Comparison of ENCODE assay signal across 27 cellular contexts in the genomic region with DNA sequence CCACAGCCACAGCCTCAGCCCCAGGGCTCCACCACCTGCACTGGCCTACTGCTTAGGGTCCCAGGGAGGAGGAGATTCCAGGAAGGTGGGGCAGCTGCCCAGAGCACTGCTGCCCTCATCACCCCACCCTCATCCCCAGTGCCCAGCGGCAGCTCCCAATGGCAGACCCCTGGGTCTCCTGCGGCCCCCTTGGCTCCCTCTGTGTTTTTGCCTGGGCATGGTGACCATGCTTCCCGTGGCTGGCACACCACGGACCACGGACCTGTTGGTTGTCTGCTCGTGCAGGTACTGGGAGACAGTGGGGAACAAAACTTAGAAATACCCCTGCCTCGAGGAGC. TPM values are rescaled to one million over a fixed set of nuclear protein-coding genes. Genes with fewer than 3 reads are reported as not detected.
DNase-seq lines count a peak whose midpoint lies in the region; ATAC-seq and TF ChIP-seq lines count a peak whose summit lies in the region.
"Had no signal": no experiment of that assay in that cellular context is flagged by ENCODE, and none has a peak within 500 bp of the region (broad histone marks: within the 10 kb centered on the region; RNA-seq: fewer than 3 reads in every experiment).

No MANE protein-coding gene starts in this region.

- no peak for ATAC-seq in left cardiac atrium
- ATAC-seq: K562, PC-3 had no signal

- TF ChIP-seq CTCF in right atrium auricular region (IDR thresholded peaks at IDR 0.05) (no peak), liver (IDR thresholded peaks at IDR 0.05; ENCODE audit: low read depth, low read length, missing input control) (no peak), sigmoid colon (IDR thresholded peaks at IDR 0.05) (no peak), testis (IDR thresholded peaks at IDR 0.05) (no peak)

- H3K27me3 ChIP-seq in right atrium auricular region (no peaks in the 10 kb centered on the region), liver (ENCODE audit: control insufficient read depth in 4 of 4, insufficient read depth in 4 of 4, low read length in 3 of 4) (no peaks in the 10 kb centered on the region), sigmoid colon (peaks cover 8 to 34% (median 15%) of the 10 kb centered on the region in 3 donors), testis (no peaks in the 10 kb centered on the region)
- H3K27me3 ChIP-seq: SJCRH30 had no signal

- H3K9me3 ChIP-seq in right atrium auricular region (no peaks in the 10 kb centered on the region), liver (ENCODE audit: control insufficient read depth in 4 of 4, low read length in 3 of 4) (no peaks in the 10 kb centered on the region), sigmoid colon (no peaks in the 10 kb centered on the region), testis (no peaks in the 10 kb centered on the region)
- H3K9me3 ChIP-seq: BE2C, SJCRH30 had no signal

- DNase-seq in left cardiac atrium (peak; percentile 10), right atrium auricular region (ENCODE audit: low spot score) (no peak), sigmoid colon (peak; percentile 40), GDM1 (lab: John Stamatoyannopoulos, UW) (no peak), testis (no peak)
- DNase-seq in activated CD4-positive, alpha-beta T cell treated with anti-CD3 and anti-CD28 coated beads, Interleukin-2, amount 10 ng/mL, durations not matched to agents 24 days and 14 days, result no peak
- DNase-seq: 8988T; ACHN; BE2C; CD4-positive, CD25-positive, alpha-beta regulatory T cell; DMS153; DND-41; Kasumi-1; MV-4-11; NCI-H1105; NCI-H1436 treated with DMSO at 0.1 percent for 48 hours; NCI-H1930; NCI-H2107; NCI-H446; NCI-H524 treated with DMSO at 0.1 percent for 48 hours; NCI-H774; PC-3; SJCRH30 had no signal

- no peak overlapping the region for H3K9ac ChIP-seq in liver (ENCODE audit: low read depth in 1 of 2, low read length in 2 of 2)

- TF ChIP-seq EP300 in sigmoid colon (IDR thresholded peaks at IDR 0.05), result no peak

- no peak overlapping the region for H3K4me3 Mint-ChIP-seq in activated CD4-positive, alpha-beta T cell treated with anti-CD3 and anti-CD28 coated beads, Interleukin-2, amount 10 ng/mL, durations not matched to agents 24 days and 14 days
- H3K4me3 Mint-ChIP-seq: CD4-positive, CD25-positive, alpha-beta regulatory T cell had no signal

- H3K36me3 ChIP-seq in right atrium auricular region (no peaks in the 10 kb centered on the region), liver (ENCODE audit: control insufficient read depth in 4 of 4, insufficient read depth in 3 of 4, low read depth in 1 of 4, low read length in 3 of 4) (no peaks in the 10 kb centered on the region), sigmoid colon (no peaks in the 10 kb centered on the region), testis (ENCODE audit: low read depth, missing control alignments) (no peaks in the 10 kb centered on the region)
- H3K36me3 ChIP-seq: BE2C, SJCRH30 had no signal

- H3K4me3 ChIP-seq in right atrium auricular region (no peak overlapping the region), liver (ENCODE audit: low read depth in 1 of 3, low read length in 3 of 3) (no peak overlapping the region), sigmoid colon (no peak overlapping the region), testis (no peak overlapping the region)
- H3K4me3 ChIP-seq: K562, SJCRH30 had no signal

- H3K36me3 Mint-ChIP-seq in activated CD4-positive, alpha-beta T cell treated with anti-CD3 and anti-CD28 coated beads, Interleukin-2, amount 10 ng/mL, durations not matched to agents 24 days and 14 days (ENCODE audit: low read depth), result no peaks in the 10 kb centered on the region
- H3K36me3 Mint-ChIP-seq: CD4-positive, CD25-positive, alpha-beta regulatory T cell had no signal

- H3K27ac ChIP-seq in right atrium auricular region (no peak overlapping the region), liver (ENCODE audit: low read depth in 1 of 2, low read length in 2 of 2) (peak overlapping the region; percentile 94 to 96), sigmoid colon (no peak overlapping the region), testis (no peak overlapping the region)
- H3K27ac ChIP-seq: SJCRH30 had no signal

- TF ChIP-seq RAD21 in liver (IDR thresholded peaks at IDR 0.05), result no peak

- H3K4me1 Mint-ChIP-seq in activated CD4-positive, alpha-beta T cell treated with anti-CD3 and anti-CD28 coated beads, Interleukin-2, amount 10 ng/mL, durations not matched to agents 24 days and 14 days, result peaks cover 2% of the 10 kb centered on the region

- no peaks in the 10 kb centered on the region for H3K9me3 Mint-ChIP-seq in activated CD4-positive, alpha-beta T cell treated with anti-CD3 and anti-CD28 coated beads, Interleukin-2, amount 10 ng/mL, durations not matched to agents 24 days and 14 days

- no peak for TF ChIP-seq POLR2A in sigmoid colon (IDR thresholded peaks at IDR 0.05)
- no peak for TF ChIP-seq POLR2A in testis (IDR thresholded peaks at IDR 0.05)

- H3K4me1 ChIP-seq in right atrium auricular region (peaks cover 0 to 35% of the 10 kb centered on the region in 2 donors), liver (ENCODE audit: control insufficient read depth in 4 of 4, insufficient read depth in 4 of 4, low read length in 3 of 4) (peaks cover 18 to 89% (median 72%) of the 10 kb centered on the region in 4 donors), sigmoid colon (peaks cover 0 to 15% (median 13%) of the 10 kb centered on the region in 4 donors), testis (peaks cover 27% of the 10 kb centered on the region)
- H3K4me1 ChIP-seq: BE2C, SJCRH30 had no signal

- peaks cover 15% of the 10 kb centered on the region for H3K27me3 Mint-ChIP-seq in activated CD4-positive, alpha-beta T cell treated with anti-CD3 and anti-CD28 coated beads, Interleukin-2, amount 10 ng/mL, durations not matched to agents 24 days and 14 days

- WGBS in liver, result 91% methylated on average over 7 of the region's 7 CpGs
- 84 to 92% methylated on average over 7 of the region's 7 CpGs for WGBS in sigmoid colon, 2 donors
- 80 to 93% methylated on average over 7 of the region's 7 CpGs for WGBS in testis, 2 donors

- intact Hi-C loops in left cardiac atrium (cut with DNase I) (loop anchor here (10.0 kb wide), 2 partner anchors 928 to 1018 kb away; no protein-coding TSS in a partner anchor), sigmoid colon (cut with DNase I) (loop anchor here (10.0 kb wide), 2 partner anchors 128 to 1018 kb away; a partner anchor contains a TSS), testis (cut with DNase I; ENCODE audit: low total_unique reads) (no loop called here)
- intact Hi-C loops in activated CD4-positive, alpha-beta T cell treated with anti-CD3 and anti-CD28 coated beads, Interleukin-2, amount 10 ng/mL, durations not matched to agents 24 days and 14 days (cut with micrococcal nuclease), result no loop called here

- H3K27ac Mint-ChIP-seq in activated CD4-positive, alpha-beta T cell treated with anti-CD3 and anti-CD28 coated beads, Interleukin-2, amount 10 ng/mL, durations not matched to agents 24 days and 14 days, result no peak overlapping the region
- H3K27ac Mint-ChIP-seq: CD4-positive, CD25-positive, alpha-beta regulatory T cell had no signal

TF ChIP-seq in liver, 16 proteins besides CTCF, POLR2A, EP300 and RAD21 (continues in another document):
- TF ChIP-seq GABPA (IDR thresholded peaks at IDR 0.05 in 1 of 2, conservative IDR thresholded peaks at IDR 0.05 in 1 of 2) (no peak), NR2F2 (IDR thresholded peaks at IDR 0.05) (no peak), RXRA (IDR thresholded peaks at IDR 0.05) (no peak), FOXA2 (IDR thresholded peaks at IDR 0.05) (no peak), JUND (IDR thresholded peaks at IDR 0.05) (no peak), HNF4G (IDR thresholded peaks at IDR 0.05) (no peak), HNF4A (conservative IDR thresholded peaks at IDR 0.05) (no peak), TAF1 (conservative IDR thresholded peaks at IDR 0.05) (no peak), SP1 (IDR thresholded peaks at IDR 0.05) (no peak)

RNA-seq across cellular contexts. Expression of a gene that starts 2.7 kb away (rescaled TPM):
- total RNA-seq in left cardiac atrium (under 1 TPM; 0.60 to 0.74 TPM), right atrium auricular region (under 1 TPM in 1 of 2 donors, not detected in 1; 0.90 TPM), liver (10 to 100 TPM; 19.7 to 39.1 TPM), sigmoid colon (under 1 TPM in 1 of 4 donors, not detected in 3; 0.66 TPM), testis (10 to 100 TPM; 13.3 to 21.7 TPM)
- polyA plus RNA-seq in liver (10 to 100 TPM; 22.1 to 28.3 TPM), sigmoid colon (under 1 TPM; 0.25 to 0.60 (median 0.46) TPM), testis (ENCODE audit: insufficient read depth, low read depth, low replicate concordance) (21.4 TPM)
- not detected in 2 replicates for total RNA-seq in activated CD4-positive, alpha-beta T cell treated with anti-CD3 and anti-CD28 coated beads, Interleukin-2, amount 10 ng/mL, durations not matched to agents 24 days and 14 days
- total RNA-seq: CD4-positive, CD25-positive, alpha-beta regulatory T cell; K562; MCF 10A; PC-3; SJCRH30 had no signal
- polyA plus RNA-seq: CD4-positive, CD25-positive, alpha-beta regulatory T cell; K562 had no signal

RNA-seq across cellular contexts. Expression of a gene that starts 9.1 kb away (rescaled TPM):
- total RNA-seq in left cardiac atrium, result not detected
- total RNA-seq in right atrium auricular region, result not detected
- total RNA-seq in liver, result 10 to 100 TPM in 1 of 2 donors, 1 to 10 TPM in 1; 5.9 to 28.4 TPM
- polyA plus RNA-seq in liver, result 10 to 100 TPM; 16.5 to 20.0 TPM
- total RNA-seq in sigmoid colon, result not detected
- polyA plus RNA-seq in sigmoid colon, result under 1 TPM in 1 of 3 donors, not detected in 2; 0.03 TPM
- 1 to 10 TPM in 1 of 2 donors, under 1 TPM in 1; 0.25 to 1.0 TPM for total RNA-seq in testis
- 0.34 TPM for polyA plus RNA-seq in testis (ENCODE audit: insufficient read depth, low read depth, low replicate concordance)
- not detected in 2 replicates for total RNA-seq in activated CD4-positive, alpha-beta T cell treated with anti-CD3 and anti-CD28 coated beads, Interleukin-2, amount 10 ng/mL, durations not matched to agents 24 days and 14 days
- total RNA-seq: CD4-positive, CD25-positive, alpha-beta regulatory T cell; HT-29; K562; MCF 10A; PC-3; SJCRH30 had no signal
- polyA plus RNA-seq: CD4-positive, CD25-positive, alpha-beta regulatory T cell; K562 had no signal

RNA-seq across cellular contexts. Expression of a gene that starts 32.1 kb away (rescaled TPM):
- total RNA-seq in left cardiac atrium, result not detected
- not detected for total RNA-seq in right atrium auricular region
- total RNA-seq in liver, result not detected
- polyA plus RNA-seq in liver, result not detected
- total RNA-seq in sigmoid colon, result under 1 TPM in 1 of 4 donors, not detected in 3; 0.54 TPM
- not detected for polyA plus RNA-seq in sigmoid colon
- 10 to 100 TPM; 33.0 to 61.4 TPM for total RNA-seq in testis
- 42.2 TPM for polyA plus RNA-seq in testis (ENCODE audit: insufficient read depth, low read depth, low replicate concordance)
- not detected in 2 replicates for total RNA-seq in activated CD4-positive, alpha-beta T cell treated with anti-CD3 and anti-CD28 coated beads, Interleukin-2, amount 10 ng/mL, durations not matched to agents 24 days and 14 days
- total RNA-seq: CD4-positive, CD25-positive, alpha-beta regulatory T cell; HT-29; K562; MCF 10A; PC-3; SJCRH30 had no signal
- polyA plus RNA-seq: CD4-positive, CD25-positive, alpha-beta regulatory T cell; K562 had no signal

RNA-seq across cellular contexts. Expression of a gene that starts 50.9 kb away (rescaled TPM):
- 10 to 100 TPM; 15.7 to 20.7 TPM for total RNA-seq in left cardiac atrium
- total RNA-seq in right atrium auricular region, result 10 to 100 TPM; 18.9 to 25.5 TPM
- 10 to 100 TPM; 17.2 to 42.3 TPM for total RNA-seq in liver
- 10 to 100 TPM in 1 of 2 donors, 1 to 10 TPM in 1; 7.0 to 10.5 TPM for polyA plus RNA-seq in liver
- total RNA-seq in sigmoid colon, result 10 to 100 TPM; 26.4 to 33.8 (median 28.9) TPM
- polyA plus RNA-seq in sigmoid colon, result 10 to 100 TPM in 1 of 3 donors, 1 to 10 TPM in 2; 5.5 to 14.4 (median 6.0) TPM
- total RNA-seq in testis, result 10 to 100 TPM; 78.9 to 80.3 TPM
- 25.6 TPM for polyA plus RNA-seq in testis (ENCODE audit: insufficient read depth, low read depth, low replicate concordance)
- total RNA-seq in activated CD4-positive, alpha-beta T cell treated with anti-CD3 and anti-CD28 coated beads, Interleukin-2, amount 10 ng/mL, durations not matched to agents 24 days and 14 days, result 29.2 and 29.4 TPM in 2 replicates

Comparison
In these comparisons a context has a peak if more than half of its experiments do, and no peak if none do; other contexts are left out.
1. DNase-seq: peak in left cardiac atrium (single experiment) and sigmoid colon (single experiment); none in right atrium auricular region (single experiment), GDM1 (single experiment), testis (single experiment) and activated CD4-positive, alpha-beta T cell treated with anti-CD3 and anti-CD28 coated beads, Interleukin-2, amount 10 ng/mL, durations not matched to agents 24 days and 14 days (single experiment).
2. H3K27ac ChIP-seq: peak in liver (2 of 2); none in right atrium auricular region (0 of 2), sigmoid colon (0 of 4) and testis (0 of 2).
3. RNA of a gene that starts 2.7 kb away (total RNA-seq): 19.7 to 39.1 TPM in liver and 13.3 to 21.7 TPM in testis; 0.90 TPM in right atrium auricular region, 0.60 to 0.74 TPM in left cardiac atrium, not detected in activated CD4-positive, alpha-beta T cell treated with anti-CD3 and anti-CD28 coated beads, Interleukin-2, amount 10 ng/mL, durations not matched to agents 24 days and 14 days and 0.66 TPM in sigmoid colon; every median in the first group is over 4 times any median in the second.
4. RNA of a gene that starts 32.1 kb away (total RNA-seq): 33.0 to 61.4 TPM in testis; not detected in left cardiac atrium, not detected in right atrium auricular region, not detected in liver, 0.54 TPM in sigmoid colon and not detected in activated CD4-positive, alpha-beta T cell treated with anti-CD3 and anti-CD28 coated beads, Interleukin-2, amount 10 ng/mL, durations not matched to agents 24 days and 14 days; every median in the first group is over 10 times any median in the second.
5. intact Hi-C loops: an anchor here in left cardiac atrium (10.0 kb wide) and sigmoid colon (10.0 kb wide); none called in testis and activated CD4-positive, alpha-beta T cell treated with anti-CD3 and anti-CD28 coated beads, Interleukin-2, amount 10 ng/mL, durations not matched to agents 24 days and 14 days.